22 cellular contexts compared by ENCODE assay signal in genomic region chr11:109838034-109838433, GRCh38.
A peak's percentile ranks its signal among the peaks of the same experiment; 100 is the strongest.
DNase-seq lines count a peak whose midpoint lies in the region; ATAC-seq, FAIRE-seq and TF ChIP-seq lines count a peak whose summit lies in the region.
"Had no signal": no experiment of that assay in that cellular context is flagged by ENCODE, and none has a peak within 500 bp of the region (broad histone marks: within the 10 kb centered on the region; RNA-seq: fewer than 3 reads in every experiment).

No MANE protein-coding gene starts in this region.

- CTCF ChIA-PET in PC-3 (lab: Charles Lee) = no interaction called here

- no peak overlapping the region for H3K4me2 ChIP-seq in PC-3 (ENCODE audit: low read length)
- H3K4me2 ChIP-seq: A549 had no signal

- no peak overlapping the region for H3K27ac ChIP-seq in PC-3 (ENCODE audit: low read length)
- H3K27ac ChIP-seq in kidney (ENCODE audit: low read depth in 2 of 2, low read length in 2 of 2) = no peak overlapping the region
- H3K27ac ChIP-seq: A549 had no signal

- no peak overlapping the region for H2AFZ ChIP-seq in PC-3 (ENCODE audit: low read length)

- no peaks in the 10 kb centered on the region for H3F3A ChIP-seq in PC-3 (ENCODE audit: low read length, unreplicated experiment)

- H3K9me3 ChIP-seq in adipocyte (ENCODE audit: control insufficient read depth, low read length) = peaks cover 7% of the 10 kb centered on the region
- no peaks in the 10 kb centered on the region for H3K9me3 ChIP-seq in PC-3 (ENCODE audit: low read length)
- no peaks in the 10 kb centered on the region for H3K9me3 ChIP-seq in kidney (ENCODE audit: control insufficient read depth in 1 of 2, low read length in 2 of 2)
- H3K9me3 ChIP-seq: A549, HAP-1 had no signal

- H3K36me3 ChIP-seq in adipocyte (ENCODE audit: control insufficient read depth, insufficient read depth, low read length, severe bottlenecking) (no peaks in the 10 kb centered on the region), PC-3 (ENCODE audit: low read depth, low read length) (no peaks in the 10 kb centered on the region), kidney (ENCODE audit: control insufficient read depth in 1 of 2, insufficient read depth in 2 of 2, low read length in 2 of 2) (no peaks in the 10 kb centered on the region)
- H3K36me3 ChIP-seq: HAP-1 had no signal

- ATAC-seq in PC-3 = no peak
- ATAC-seq: A549 had no signal

- H3K4me1 ChIP-seq in adipocyte (ENCODE audit: control insufficient read depth, insufficient read depth, low read length) = peaks cover 10% of the 10 kb centered on the region
- H3K4me1 ChIP-seq in PC-3 (ENCODE audit: insufficient read depth, low read length) = no peaks in the 10 kb centered on the region
- H3K4me1 ChIP-seq in kidney (ENCODE audit: control insufficient read depth in 1 of 2, insufficient read depth in 1 of 2, low read depth in 1 of 2, low read length in 2 of 2) = no peaks in the 10 kb centered on the region
- H3K4me1 ChIP-seq: A549, HAP-1 had no signal

- H3K4me3 ChIP-seq in adipocyte (ENCODE audit: low read length) (no peak overlapping the region), PC-3 (ENCODE audit: low read length) (no peak overlapping the region), kidney (ENCODE audit: low read length in 2 of 2) (no peak overlapping the region)
- H3K4me3 ChIP-seq: A549, HAP-1 had no signal

- FAIRE-seq in kidney (lab: Jason Lieb, UNC) = no peak
- FAIRE-seq: A549, GM12892, H54 had no signal

- no peak overlapping the region for H3K9ac ChIP-seq in adipocyte (ENCODE audit: low read length)
- no peak overlapping the region for H3K9ac ChIP-seq in PC-3 (ENCODE audit: low read length)
- H3K9ac ChIP-seq in kidney (ENCODE audit: low read length in 2 of 2) = no peak overlapping the region

- no peaks in the 10 kb centered on the region for H3K9me2 ChIP-seq in PC-3 (replicated peaks; ENCODE audit: low read length)

- H3K27me3 ChIP-seq in adipocyte (replicated peaks; ENCODE audit: control insufficient read depth, insufficient read depth, low read length) = peaks cover 2% of the 10 kb centered on the region
- H3K27me3 ChIP-seq in PC-3 (ENCODE audit: low read length) = peaks cover 44% of the 10 kb centered on the region

- no TSS peak for BruUV-seq in PC-3 (replicated peaks; lab: Mats Ljungman, UMichigan)

- POLR2A ChIA-PET in PC-3 (lab: Charles Lee; ENCODE audit: unreplicated experiment) = no interaction called here

- DNase-seq in GM04504 (ENCODE audit: low read depth) (peak; percentile 67), NCI-H524 treated with DMSO at 0.1 percent for 48 hours (lab: John Stamatoyannopoulos, UW) (peak; percentile 34), adipocyte (ENCODE audit: low read depth) (peak; percentile 7), PC-3 (no peak), NCI-H345 (lab: John Stamatoyannopoulos, UW) (no peak), HT-29 (ENCODE audit: low spot score) (no peak), kidney (no peak)
- DNase-seq: 8988T; ACHN; C1 segment of cervical spinal cord; Calu3; CD4-positive, alpha-beta memory T cell; COR-L47; DMS53; DMS79 treated with DMSO at 0.1 percent for 48 hours; GF-D8; GOT3; HFFc6 had no signal

- intact Hi-C loops in PC-3 (cut with micrococcal nuclease) (no loop called here), kidney (cut with DNase I) (no loop called here)

- H3K79me2 ChIP-seq in PC-3 (ENCODE audit: low read length) = no peaks in the 10 kb centered on the region

- TF ChIP-seq CTCF in PC-3 (conservative IDR thresholded peaks at IDR 0.05; ENCODE audit: low read depth, low read length) (no peak), kidney (IDR thresholded peaks at IDR 0.05; ENCODE audit: borderline replicate concordance, extremely low read depth, insufficient read depth) (no peak)

- no peaks in the 10 kb centered on the region for H4K20me1 ChIP-seq in PC-3 (ENCODE audit: low read length)

Comparison
In these comparisons a context has a peak if more than half of its experiments do, and no peak if none do; other contexts are left out.
1. DNase-seq: peak in GM04504 (single experiment), NCI-H524 treated with DMSO at 0.1 percent for 48 hours (single experiment) and adipocyte (single experiment); none in PC-3 (single experiment), NCI-H345 (single experiment), HT-29 (single experiment) and kidney (single experiment).